Comparison of ENCODE assay signal across 7 cellular contexts in the genomic region with DNA sequence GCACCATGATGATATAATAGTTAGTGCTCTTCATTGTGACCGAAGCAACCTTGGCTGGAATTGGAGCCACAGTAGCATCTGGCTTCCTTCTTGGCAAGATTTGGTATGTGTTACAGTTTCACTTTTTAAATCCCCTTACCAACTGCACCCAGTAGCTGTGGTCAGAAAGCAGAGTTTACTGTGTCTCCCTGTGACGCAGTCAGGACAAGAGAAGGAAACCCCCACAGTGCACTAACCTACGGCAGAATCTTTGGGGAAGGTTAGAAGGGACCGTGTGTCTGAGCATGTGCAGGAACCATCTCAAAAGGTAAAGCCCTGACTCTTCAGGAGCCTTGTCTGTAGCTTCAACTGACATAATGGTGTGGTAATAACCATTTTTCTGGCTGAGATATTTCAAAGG.
DNase-seq lines count a peak whose midpoint lies in the region; ATAC-seq, FAIRE-seq and TF ChIP-seq lines count a peak whose summit lies in the region.
"Not testable (repeated sequence)": the region's sequence is repeated elsewhere in the genome, so short reads cannot be mapped to it uniquely, and the experiment has no call there.

No MANE protein-coding gene starts in this region.

- not testable (repeated sequence) for H3K4me1 Mint-ChIP-seq in T-helper 17 cell; activated T-helper 17 cell treated with anti-CD3 and anti-CD28 coated beads, Interleukin-2, amount 50 U/mL, for 72 hours; naive thymus-derived CD4-positive, alpha-beta T cell; stimulated activated naive CD8-positive, alpha-beta T cell treated with anti-CD3 and anti-CD28 coated beads, Interleukin-15, amount 100 ng/mL, for 72 hours

- not testable (repeated sequence) for H3K9ac ChIP-seq in DND-41 (ENCODE audit: low read depth, low read length); K562 (ENCODE audit: insufficient read depth in 1 of 2, low read depth in 2 of 2, low read length in 2 of 2); H1 (replicated peaks in 1 of 4; ENCODE audit: extremely low read depth in 1 of 4, low read depth in 3 of 4, low read length in 3 of 4)

- no CpG with 5 or more reads among the region's 4 CpGs for WGBS in K562 (ENCODE audit: insufficient coverage, low coverage, missing lambda C conversion rate)
- WGBS in H1 (ENCODE audit: extremely low coverage in 1 of 2, insufficient coverage in 1 of 2, insufficient read length in 1 of 2, insufficient replicate concordance in 2 of 2, low coverage in 1 of 2, low lambda C conversion rate in 2 of 2, missing lambda C conversion rate in 1 of 2), 2 experiments, result no CpG with 5 or more reads among the region's 4 CpGs

- not testable (repeated sequence) for H4K91ac ChIP-seq in H1 (replicated peaks; ENCODE audit: insufficient read length, low read length)

- not testable (repeated sequence) for H3K4me3 Mint-ChIP-seq in T-helper 17 cell; activated T-helper 17 cell treated with anti-CD3 and anti-CD28 coated beads, Interleukin-2, amount 50 U/mL, for 72 hours; naive thymus-derived CD4-positive, alpha-beta T cell; stimulated activated naive CD8-positive, alpha-beta T cell treated with anti-CD3 and anti-CD28 coated beads, Interleukin-15, amount 100 ng/mL, for 72 hours

- CTCF ChIA-PET in K562 (lab: Yijun Ruan, JAX; ENCODE audit: low intra/inter-chr PET ratio); H1 (lab: Charles Lee; ENCODE audit: partially characterized antibody); naive thymus-derived CD4-positive, alpha-beta T cell (lab: Charles Lee): not testable (repeated sequence)

- H3K27ac Mint-ChIP-seq in T-helper 17 cell; activated T-helper 17 cell treated with anti-CD3 and anti-CD28 coated beads, Interleukin-2, amount 50 U/mL, for 72 hours; naive thymus-derived CD4-positive, alpha-beta T cell; stimulated activated naive CD8-positive, alpha-beta T cell treated with anti-CD3 and anti-CD28 coated beads, Interleukin-15, amount 100 ng/mL, for 72 hours: not testable (repeated sequence)

- H3K56ac ChIP-seq in H1 (replicated peaks; ENCODE audit: insufficient read length, low read depth, low read length), result not testable (repeated sequence)

- H2BK20ac ChIP-seq in H1 (ENCODE audit: low read length), result not testable (repeated sequence)

- TF ChIP-seq POLR2A in K562 (conservative IDR thresholded peaks at IDR 0.05); H1 (IDR thresholded peaks at IDR 0.05; ENCODE audit: control extremely low read depth in 1 of 2, low read depth in 2 of 2, low read length in 2 of 2): not testable (repeated sequence)

- not testable (repeated sequence) for H3K27me3 ChIP-seq in DND-41 (ENCODE audit: insufficient read depth, low read length, poor library complexity); K562 (ENCODE audit: control insufficient read depth in 2 of 2, insufficient read depth in 2 of 2, low read length in 2 of 2); H1 (replicated peaks in 1 of 4; ENCODE audit: control insufficient read depth in 3 of 4, extremely low read depth in 1 of 4, insufficient read depth in 3 of 4, low read length in 3 of 4); naive thymus-derived CD4-positive, alpha-beta T cell (ENCODE audit: control insufficient read depth in 2 of 2, insufficient read depth in 2 of 2, low read length in 2 of 2)

- H3K79me1 ChIP-seq in H1 (ENCODE audit: low read depth, low read length), result not testable (repeated sequence)

- H3K9me3 Mint-ChIP-seq in activated T-helper 17 cell treated with anti-CD3 and anti-CD28 coated beads, Interleukin-2, amount 50 U/mL, for 72 hours; naive thymus-derived CD4-positive, alpha-beta T cell; stimulated activated naive CD8-positive, alpha-beta T cell treated with anti-CD3 and anti-CD28 coated beads, Interleukin-15, amount 100 ng/mL, for 72 hours: not testable (repeated sequence)

- H3K23ac ChIP-seq in H1 (ENCODE audit: insufficient read length), result not testable (repeated sequence)

- H3K4ac ChIP-seq in H1 (replicated peaks; ENCODE audit: insufficient read length, low read depth, low read length), result not testable (repeated sequence)

- not testable (repeated sequence) for BruUV-seq in K562 (replicated peaks; lab: Mats Ljungman, UMichigan)

- POLR2A ChIA-PET in K562 (lab: Yijun Ruan, JAX); H1 (lab: Charles Lee; ENCODE audit: partially characterized antibody); naive thymus-derived CD4-positive, alpha-beta T cell (lab: Charles Lee): not testable (repeated sequence)

- H3K14ac ChIP-seq in H1 (ENCODE audit: insufficient read length), result not testable (repeated sequence)

- H2BK5ac ChIP-seq in H1 (ENCODE audit: low read depth, low read length), result not testable (repeated sequence)

- not testable (repeated sequence) for H3K9me3 ChIP-seq in DND-41 (ENCODE audit: insufficient read depth, low read length, severe bottlenecking); T-helper 17 cell (ENCODE audit: control insufficient read depth, low read length, poor library complexity, severe bottlenecking); K562 (replicated peaks; ENCODE audit: control insufficient read depth, insufficient read depth, low read depth, low read length); H1 (ENCODE audit: insufficient read depth in 2 of 2, low read depth in 1 of 2, low read length in 1 of 2); naive thymus-derived CD4-positive, alpha-beta T cell (ENCODE audit: control insufficient read depth in 2 of 3, low read length in 3 of 3)

- not testable (repeated sequence) for H3K9me1 ChIP-seq in K562 (ENCODE audit: control insufficient read depth, insufficient read depth, low read length)

- not testable (repeated sequence) for H3K23me2 ChIP-seq in H1 (ENCODE audit: low read depth, low read length)

- H3K27me3 Mint-ChIP-seq in T-helper 17 cell; activated T-helper 17 cell treated with anti-CD3 and anti-CD28 coated beads, Interleukin-2, amount 50 U/mL, for 72 hours; stimulated activated naive CD8-positive, alpha-beta T cell treated with anti-CD3 and anti-CD28 coated beads, Interleukin-15, amount 100 ng/mL, for 72 hours: not testable (repeated sequence)
- H3K27me3 Mint-ChIP-seq in naive thymus-derived CD4-positive, alpha-beta T cell, result peaks cover 4 to 22% (median 11%) of the 10 kb centered on the region in 5 donors

- not testable (repeated sequence) for H3K79me2 ChIP-seq in DND-41 (ENCODE audit: insufficient read depth, low read length); K562 (ENCODE audit: control insufficient read depth, insufficient read depth, low read length); H1 (ENCODE audit: control insufficient read depth in 1 of 2, insufficient read depth in 2 of 2, low read length in 2 of 2)

- intact Hi-C loops in K562 (cut with micrococcal nuclease); naive thymus-derived CD4-positive, alpha-beta T cell (cut with micrococcal nuclease): not testable (repeated sequence)

- not testable (repeated sequence) for H3K36me3 Mint-ChIP-seq in T-helper 17 cell (ENCODE audit: low read depth); activated T-helper 17 cell treated with anti-CD3 and anti-CD28 coated beads, Interleukin-2, amount 50 U/mL, for 72 hours (ENCODE audit: low read depth); naive thymus-derived CD4-positive, alpha-beta T cell

- not testable (repeated sequence) for TF ChIP-seq RAD21 in K562 (CRISPR knock-in tag; conservative IDR thresholded peaks at IDR 0.05 in 1 of 2, IDR thresholded peaks at IDR 0.05 in 1 of 2); H1 (IDR thresholded peaks at IDR 0.05 in 1 of 2, conservative IDR thresholded peaks at IDR 0.05 in 1 of 2; ENCODE audit: low read depth in 2 of 2, low read length in 2 of 2)

- not testable (repeated sequence) for H3K36me3 ChIP-seq in DND-41 (ENCODE audit: insufficient read depth, low read length); K562 (ENCODE audit: control insufficient read depth, insufficient read depth, low read length); H1 (ENCODE audit: control insufficient read depth in 2 of 4, insufficient read depth in 4 of 4, low read length in 3 of 4); naive thymus-derived CD4-positive, alpha-beta T cell (ENCODE audit: control insufficient read depth in 2 of 3, insufficient read depth in 3 of 3, low read length in 3 of 3)

- H2BK12ac ChIP-seq in H1 (ENCODE audit: low read depth, low read length), result not testable (repeated sequence)

- H3K27ac ChIP-seq in DND-41 (ENCODE audit: low read length); K562 (ENCODE audit: extremely low read depth, low read depth, low read length); H1 (ENCODE audit: low read depth, low read length); naive thymus-derived CD4-positive, alpha-beta T cell (ENCODE audit: low read depth, low read length): not testable (repeated sequence)

- not testable (repeated sequence) for H4K20me1 ChIP-seq in DND-41 (ENCODE audit: insufficient read depth, low read length); K562 (replicated peaks; ENCODE audit: control insufficient read depth, insufficient read depth, low read length); H1 (replicated peaks in 1 of 2; ENCODE audit: control insufficient read depth in 1 of 2, insufficient read depth in 2 of 2, low read length in 2 of 2)

- not testable (repeated sequence) for H2BK120ac ChIP-seq in H1 (replicated peaks; ENCODE audit: low read depth, low read length)

- H2AK5ac ChIP-seq in H1 (ENCODE audit: low read depth, low read length), result not testable (repeated sequence)

- not testable (repeated sequence) for H3K4me1 ChIP-seq in DND-41 (ENCODE audit: insufficient read depth, low read length); K562 (replicated peaks in 1 of 2; ENCODE audit: control insufficient read depth in 2 of 2, insufficient read depth in 2 of 2, low read length in 2 of 2); H1 (replicated peaks in 1 of 4; ENCODE audit: control insufficient read depth in 3 of 4, insufficient read depth in 4 of 4, low read length in 3 of 4); naive thymus-derived CD4-positive, alpha-beta T cell (ENCODE audit: control insufficient read depth in 2 of 2, insufficient read depth in 2 of 2, low read length in 2 of 2)

- H3K18ac ChIP-seq in H1 (ENCODE audit: extremely low read depth, low read length), result not testable (repeated sequence)

- not testable (repeated sequence) for H3K4me3 ChIP-seq in DND-41 (ENCODE audit: low read depth in 1 of 2, low read length in 2 of 2); K562; H1 (ENCODE audit: extremely low read depth in 1 of 4, insufficient read depth in 2 of 4, low read depth in 3 of 4, low read length in 4 of 4); naive thymus-derived CD4-positive, alpha-beta T cell (ENCODE audit: low read length)

- not testable (repeated sequence) for H3K4me2 ChIP-seq in DND-41 (ENCODE audit: insufficient read depth, low read length); K562 (ENCODE audit: insufficient read depth, low read length); H1 (ENCODE audit: insufficient read depth in 1 of 2, low read depth in 2 of 2, low read length in 2 of 2)

- in situ Hi-C loops in K562 (cut with MboI), result not testable (repeated sequence)

- not testable (repeated sequence) for H4K5ac ChIP-seq in H1 (ENCODE audit: insufficient read length, low read depth, low read length)

- not testable (repeated sequence) for TF ChIP-seq CTCF in DND-41 (IDR thresholded peaks at IDR 0.05; ENCODE audit: borderline replicate concordance, extremely low read depth, low read length, poor library complexity, severe bottlenecking); K562 (IDR thresholded peaks at IDR 0.05 in 2 of 3, conservative IDR thresholded peaks at IDR 0.05 in 1 of 3; ENCODE audit: insufficient read depth in 2 of 3, low read depth in 1 of 3, low read length in 3 of 3); H1 (IDR thresholded peaks at IDR 0.05; ENCODE audit: control extremely low read depth in 1 of 3, insufficient read depth in 1 of 3, low read depth in 1 of 3, low read length in 3 of 3)

- not testable (repeated sequence) for H2AFZ ChIP-seq in DND-41 (ENCODE audit: low read depth, low read length); K562 (ENCODE audit: low read depth, low read length); H1 (ENCODE audit: low read length)

- not testable (repeated sequence) for FAIRE-seq in K562 (lab: Jason Lieb, UNC)
- peak; percentile 39 for FAIRE-seq in H1 (lab: Jason Lieb, UNC)

- not testable (repeated sequence) for DNase-seq in DND-41; T-helper 17 cell; K562 (ENCODE audit: extremely low read depth in 1 of 4, low spot score in 3 of 4); H1 (ENCODE audit: low read depth in 1 of 2, low spot score in 2 of 2); naive thymus-derived CD4-positive, alpha-beta T cell; stimulated activated naive CD8-positive, alpha-beta T cell treated with anti-CD3 and anti-CD28 coated beads, Interleukin-15, amount 100 ng/mL, for 72 hours

- not testable (repeated sequence) for TF ChIP-seq EP300 in K562 (IDR thresholded peaks at IDR 0.05; ENCODE audit: low read length); H1 (IDR thresholded peaks at IDR 0.05; ENCODE audit: borderline replicate concordance in 1 of 2, low read depth in 2 of 2, low read length in 2 of 2)

- H2BK15ac ChIP-seq in H1 (ENCODE audit: low read length), result not testable (repeated sequence)

- ATAC-seq in DND-41 (ENCODE audit: insufficient read depth, low read depth) (peak; percentile 58; the same call in 2 of the 3 replicates), T-helper 17 cell (peak; percentile 70), K562 (peak; percentile 28; the same call in 1 of the 3 replicates)
- peak; percentile 59 for ATAC-seq in activated T-helper 17 cell treated with anti-CD3 and anti-CD28 coated beads, Interleukin-2, amount 50 U/mL, for 72 hours (replicated peaks)
- ATAC-seq in naive thymus-derived CD4-positive, alpha-beta T cell, result peak; percentile 37
- ATAC-seq in stimulated activated naive CD8-positive, alpha-beta T cell treated with anti-CD3 and anti-CD28 coated beads, Interleukin-15, amount 100 ng/mL, for 72 hours, result peak; percentile 95

- H4K8ac ChIP-seq in H1 (ENCODE audit: extremely low read depth, insufficient read depth, low read length), result not testable (repeated sequence)

Comparison
In these comparisons a context has a peak if more than half of its experiments do, and no peak if none do; other contexts are left out.
1. ATAC-seq: peak in every context shown above with its lines; median percentile 95 in stimulated activated naive CD8-positive, alpha-beta T cell treated with anti-CD3 and anti-CD28 coated beads, Interleukin-15, amount 100 ng/mL, for 72 hours; 70 in T-helper 17 cell; 59 in activated T-helper 17 cell treated with anti-CD3 and anti-CD28 coated beads, Interleukin-2, amount 50 U/mL, for 72 hours; 58 in DND-41; 37 in naive thymus-derived CD4-positive, alpha-beta T cell; 28 in K562.